9 cellular contexts compared by ENCODE assay signal in genomic region chr20:35207950-35208611, GRCh38. TPM values are rescaled to one million over a fixed set of nuclear protein-coding genes. Genes with fewer than 3 reads are reported as not detected.
A peak's percentile ranks its signal among the peaks of the same experiment; 100 is the strongest.
DNase-seq lines count a peak whose midpoint lies in the region; ATAC-seq and TF ChIP-seq lines count a peak whose summit lies in the region.
"Had no signal": no experiment of that assay in that cellular context is flagged by ENCODE, and none has a peak within 500 bp of the region (broad histone marks: within the 10 kb centered on the region; RNA-seq: fewer than 3 reads in every experiment).

No MANE protein-coding gene starts in this region.

- intact Hi-C loops in activated B cell treated with CpG ODN at 0.5 μM for 24 hours (cut with micrococcal nuclease), result loop anchor here (1.0 to 10.0 kb wide), 5 partner anchors 61 to 374 kb away; partner anchors contain the start of gene EDEM2

- POLR2A ChIA-PET in activated B cell treated with CpG ODN at 0.5 μM for 24 hours (lab: Charles Lee), result no interaction called here

- no peak overlapping the region for H3K27ac ChIP-seq in caudate nucleus (ENCODE audit: low read depth, low read length)
- H3K27ac ChIP-seq: BLaER1 treated with 17β-estradiol and CSF1 and Interleukin-3, amounts not matched to agents 10 nM and 100 nM had no signal

- H3K4me1 Mint-ChIP-seq in activated B cell treated with CpG ODN at 0.5 μM for 24 hours, result no peaks in the 10 kb centered on the region

- DNase-seq in NCI-H524 (lab: John Stamatoyannopoulos, UW) (peak; percentile 71 to 77), NCI-H524 treated with DMSO at 0.1 percent for 48 hours (lab: John Stamatoyannopoulos, UW) (no peak), NCI-H2171 treated with DMSO at 0.1 percent for 48 hours (lab: John Stamatoyannopoulos, UW) (peak; percentile 79), activated B cell treated with CpG ODN at 0.5 μM for 24 hours (peak; percentile 42), caudate nucleus (lab: John Stamatoyannopoulos, UW) (peak in 48 of 61 donors; percentile 1 to 90 (median 30)), islet precursor cell (peak; percentile 79)
- DNase-seq in stimulated activated CD4-positive, alpha-beta T cell treated with anti-CD3 and anti-CD28 coated beads, Interleukin-12 subunit alpha, Interleukin-12 subunit beta, amount 100 ng/mL, for 24 hours (ENCODE audit: low read depth in 2 of 2), result peak; percentile 38 to 77

- H3K27ac Mint-ChIP-seq in activated B cell treated with CpG ODN at 0.5 μM for 24 hours, result no peak overlapping the region

- no peak for TF ChIP-seq CTCF in activated B cell treated with CpG ODN at 0.5 μM for 24 hours (IDR thresholded peaks at IDR 0.05)

- CTCF ChIA-PET in activated B cell treated with CpG ODN at 0.5 μM for 24 hours (lab: Charles Lee), result interaction anchor here (0.8 to 1.6 kb wide), 6 partner anchors 62 to 375 kb away, joined by 3 to 8 read pairs (median 4); no protein-coding TSS in a partner anchor

- no peaks in the 10 kb centered on the region for H3K9me3 Mint-ChIP-seq in activated B cell treated with CpG ODN at 0.5 μM for 24 hours

- no peak overlapping the region for H3K4me3 Mint-ChIP-seq in activated B cell treated with CpG ODN at 0.5 μM for 24 hours

- H3K27me3 Mint-ChIP-seq in activated B cell treated with CpG ODN at 0.5 μM for 24 hours, result no peaks in the 10 kb centered on the region

- ATAC-seq in activated B cell treated with CpG ODN at 0.5 μM for 24 hours (ENCODE audit: low read depth) (peak; percentile 85), GM19455 (IDR thresholded peaks at IDR 0.05; ENCODE audit: unreplicated experiment) (no peak)

- H3K36me3 Mint-ChIP-seq in activated B cell treated with CpG ODN at 0.5 μM for 24 hours (ENCODE audit: low read depth), result peaks cover 4% of the 10 kb centered on the region

RNA-seq across cellular contexts. Expression of gene MMP24, which starts 18.4 kb away (rescaled TPM):
- total RNA-seq in activated B cell treated with CpG ODN at 0.5 μM for 24 hours, result not detected in 2 replicates

RNA-seq across cellular contexts. Expression of gene PROCR, which starts 36.2 kb away (rescaled TPM):
- 0.22 and 0.40 TPM in 2 replicates for total RNA-seq in activated B cell treated with CpG ODN at 0.5 μM for 24 hours
